ENCODE assay signal across 8 cellular contexts in the genomic region with DNA sequence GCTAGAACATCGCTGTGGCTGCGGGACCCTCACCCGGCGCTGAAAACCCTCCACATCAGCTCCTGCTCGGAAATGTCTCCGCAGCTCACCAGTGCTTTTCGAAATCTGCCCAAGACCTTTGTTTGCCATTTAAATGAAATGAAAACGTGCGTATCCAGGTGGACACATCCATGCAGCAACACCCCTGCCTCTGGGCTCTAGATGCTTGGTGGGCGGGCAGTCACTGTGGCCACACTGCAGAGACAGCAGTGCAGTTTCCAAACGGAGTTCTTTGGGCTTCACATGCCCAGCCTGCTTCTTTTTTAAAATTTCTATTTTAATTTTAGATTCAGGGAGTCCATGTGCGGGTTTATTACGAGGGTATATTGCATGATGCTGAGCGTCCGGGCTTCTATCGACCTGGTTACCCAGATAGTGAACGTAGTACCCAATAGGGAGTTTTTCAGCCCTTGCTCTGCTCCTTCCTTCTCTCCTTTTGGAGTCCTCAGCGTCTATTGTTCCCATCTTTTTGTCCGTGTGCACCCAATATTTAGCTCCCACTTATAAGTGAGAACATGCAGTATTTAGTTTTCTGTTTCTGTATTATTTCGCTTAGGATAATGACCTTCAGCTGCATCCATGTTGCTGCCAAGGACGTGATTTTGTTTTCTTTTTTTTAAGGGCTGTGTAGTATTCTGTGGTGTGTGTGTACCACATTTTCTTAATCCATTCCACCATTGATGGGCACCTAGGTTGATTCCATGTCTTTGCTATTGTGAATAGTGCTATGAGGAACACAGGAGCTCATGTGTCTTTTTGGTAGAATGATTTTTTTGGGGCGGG. TPM values are rescaled to one million over a fixed set of nuclear protein-coding genes. Genes with fewer than 3 reads are reported as not detected.
DNase-seq lines count a peak whose midpoint lies in the region; ATAC-seq and TF ChIP-seq lines count a peak whose summit lies in the region.

No MANE protein-coding gene starts in this region.

- no peak overlapping the region for H3K9ac ChIP-seq in parathyroid adenoma

- H3K4me1 ChIP-seq in esophagus muscularis mucosa = peaks cover 34 to 53% (median 51%) of the 10 kb centered on the region in 4 donors
- peaks cover 5% of the 10 kb centered on the region for H3K4me1 ChIP-seq in parathyroid adenoma

- 24% methylated on average over 22 of the region's 22 CpGs for WGBS in esophagus muscularis mucosa

- no peaks in the 10 kb centered on the region for H3K79me2 ChIP-seq in parathyroid adenoma

- H3K4me2 ChIP-seq in parathyroid adenoma (ENCODE audit: low read length) = peak overlapping the region; percentile 71

- TF ChIP-seq POLR2A in esophagus muscularis mucosa (IDR thresholded peaks at IDR 0.05; ENCODE audit: low read depth) = no peak

- H3K9me3 ChIP-seq in esophagus muscularis mucosa (no peaks in the 10 kb centered on the region), parathyroid adenoma (ENCODE audit: control insufficient read depth, low read length) (no peaks in the 10 kb centered on the region)

- peak overlapping the region; percentile 81 for H2AFZ ChIP-seq in parathyroid adenoma

- intact Hi-C loops in esophagus muscularis mucosa (cut with DNase I) (loop anchor here (5.0 kb wide), 1 partner anchor 70 kb away; no protein-coding TSS in a partner anchor), sciatic nerve (cut with DNase I) (no loop called here)

- TF ChIP-seq EP300 in esophagus muscularis mucosa (IDR thresholded peaks at IDR 0.05) = no peak

- no peak for TF ChIP-seq CTCF in esophagus muscularis mucosa (IDR thresholded peaks at IDR 0.05)
- no peak for TF ChIP-seq CTCF in parathyroid adenoma (IDR thresholded peaks at IDR 0.05)

- peak overlapping the region; percentile 61 to 75 (median 69) for H3K4me3 ChIP-seq in esophagus muscularis mucosa
- H3K4me3 ChIP-seq in parathyroid adenoma (ENCODE audit: low read depth, low read length) = peak overlapping the region; percentile 45

- H3K27ac ChIP-seq in esophagus muscularis mucosa (replicated peaks in 1 of 4) (peak overlapping the region; percentile 78 to 90 (median 86)), parathyroid adenoma (no peak overlapping the region)

- H3K36me3 ChIP-seq in esophagus muscularis mucosa = no peaks in the 10 kb centered on the region
- no peaks in the 10 kb centered on the region for H3K36me3 ChIP-seq in parathyroid adenoma (ENCODE audit: control insufficient read depth, insufficient read depth, low read length)

- peak; percentile 62 for DNase-seq in DMS53 (lab: John Stamatoyannopoulos, UW)
- peak; percentile 32 for DNase-seq in NCI-H524 treated with DMSO at 0.1 percent for 48 hours (lab: John Stamatoyannopoulos, UW)
- DNase-seq in esophagus muscularis mucosa (ENCODE audit: extremely low spot score) = no peak
- DNase-seq in D341Med (ENCODE audit: low spot score) = no peak
- DNase-seq in activated CD8-positive, alpha-beta memory T cell treated with anti-CD3 and anti-CD28 coated beads for 24 hours = no peak
- DNase-seq in sciatic nerve (ENCODE audit: low spot score) = no peak

- ATAC-seq in sciatic nerve (no peak), esophagus mucosa (no peak)

- H3K27me3 ChIP-seq in esophagus muscularis mucosa = peaks cover 0 to 51% (median 17%) of the 10 kb centered on the region in 4 donors
- peaks cover 10% of the 10 kb centered on the region for H3K27me3 ChIP-seq in parathyroid adenoma (ENCODE audit: control insufficient read depth, insufficient read depth, low read length)

RNA-seq across cellular contexts. Expression of gene TUBB2B, which starts 4.8 kb away (rescaled TPM):
- total RNA-seq in esophagus muscularis mucosa (10 to 100 TPM; 12.0 to 35.8 (median 20.9) TPM), sciatic nerve (39.4 TPM), esophagus mucosa (3.0 TPM)

RNA-seq across cellular contexts. Expression of gene PSMG4, which starts 26.5 kb away (rescaled TPM):
- total RNA-seq in esophagus muscularis mucosa (10 to 100 TPM; 21.4 to 28.6 (median 25.7) TPM), sciatic nerve (21.2 TPM), esophagus mucosa (19.6 TPM)

Comparison
In these comparisons a context has a peak if more than half of its experiments do, and no peak if none do; other contexts are left out.
1. DNase-seq: peak in DMS53 (single experiment) and NCI-H524 treated with DMSO at 0.1 percent for 48 hours (single experiment); none in esophagus muscularis mucosa (single experiment), D341Med (single experiment), activated CD8-positive, alpha-beta memory T cell treated with anti-CD3 and anti-CD28 coated beads for 24 hours (single experiment) and sciatic nerve (single experiment).